Comparison of ENCODE assay signal across 1 cellular context in the genomic region with DNA sequence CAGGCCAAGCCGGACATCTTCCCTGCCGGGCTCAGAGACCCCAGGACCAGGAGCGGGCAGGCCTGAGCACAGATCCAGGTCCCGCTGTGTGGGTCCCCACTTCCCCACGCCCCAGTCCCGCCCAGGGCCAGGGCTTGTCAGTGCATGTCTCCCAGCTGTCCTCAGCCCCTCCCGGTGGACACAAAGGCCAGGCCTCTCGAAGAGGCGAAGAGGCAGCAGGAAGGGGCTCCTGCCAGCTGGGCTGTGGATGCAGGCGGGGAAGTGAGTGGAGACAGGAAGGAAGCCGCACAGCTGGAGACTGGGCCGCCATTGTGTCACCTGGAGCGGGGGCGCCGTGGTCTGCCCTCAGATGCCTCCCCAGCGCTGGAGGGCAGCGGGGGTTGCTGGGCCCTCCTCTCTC.
TF ChIP-seq lines count a peak whose summit lies in the region.

No MANE protein-coding gene starts in this region.

TF ChIP-seq in WTC11, 78 proteins besides CTCF, POLR2A, EP300 and RAD21 (continued from another document):
- TF ChIP-seq AFF4 (CRISPR knock-in tag; IDR thresholded peaks at IDR 0.05; ENCODE audit: borderline replicate concordance) (no peak), ATF1 (CRISPR knock-in tag; IDR thresholded peaks at IDR 0.05) (no peak), ZBTB43 (CRISPR knock-in tag; IDR thresholded peaks at IDR 0.05) (no peak), GABPB1 (CRISPR knock-in tag; IDR thresholded peaks at IDR 0.05) (no peak), STAT6 (CRISPR knock-in tag; conservative IDR thresholded peaks at IDR 0.05; ENCODE audit: low read depth) (no peak), E2F4 (CRISPR knock-in tag; IDR thresholded peaks at IDR 0.05; ENCODE audit: borderline replicate concordance, low read depth) (no peak), ZNF263 (CRISPR knock-in tag; IDR thresholded peaks at IDR 0.05; ENCODE audit: low read depth) (no peak), SMAD4 (CRISPR knock-in tag; IDR thresholded peaks at IDR 0.05) (no peak), ZNF425 (CRISPR knock-in tag; conservative IDR thresholded peaks at IDR 0.05) (no peak), RELA (CRISPR knock-in tag; IDR thresholded peaks at IDR 0.05; ENCODE audit: borderline replicate concordance) (no peak; the same call in 1 of the 2 replicates), ZNF512 (CRISPR knock-in tag; IDR thresholded peaks at IDR 0.05; ENCODE audit: borderline replicate concordance) (no peak), SMAD3 (CRISPR knock-in tag; IDR thresholded peaks at IDR 0.05; ENCODE audit: borderline replicate concordance) (no peak)
- TF ChIP-seq, protein P1, sequence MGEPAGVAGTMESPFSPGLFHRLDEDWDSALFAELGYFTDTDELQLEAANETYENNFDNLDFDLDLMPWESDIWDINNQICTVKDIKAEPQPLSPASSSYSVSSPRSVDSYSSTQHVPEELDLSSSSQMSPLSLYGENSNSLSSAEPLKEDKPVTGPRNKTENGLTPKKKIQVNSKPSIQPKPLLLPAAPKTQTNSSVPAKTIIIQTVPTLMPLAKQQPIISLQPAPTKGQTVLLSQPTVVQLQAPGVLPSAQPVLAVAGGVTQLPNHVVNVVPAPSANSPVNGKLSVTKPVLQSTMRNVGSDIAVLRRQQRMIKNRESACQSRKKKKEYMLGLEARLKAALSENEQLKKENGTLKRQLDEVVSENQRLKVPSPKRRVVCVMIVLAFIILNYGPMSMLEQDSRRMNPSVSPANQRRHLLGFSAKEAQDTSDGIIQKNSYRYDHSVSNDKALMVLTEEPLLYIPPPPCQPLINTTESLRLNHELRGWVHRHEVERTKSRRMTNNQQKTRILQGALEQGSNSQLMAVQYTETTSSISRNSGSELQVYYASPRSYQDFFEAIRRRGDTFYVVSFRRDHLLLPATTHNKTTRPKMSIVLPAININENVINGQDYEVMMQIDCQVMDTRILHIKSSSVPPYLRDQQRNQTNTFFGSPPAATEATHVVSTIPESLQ (CRISPR knock-in tag; IDR thresholded peaks at IDR 0.05), result no peak
